13 cellular contexts compared by ENCODE assay signal in the genomic region with DNA sequence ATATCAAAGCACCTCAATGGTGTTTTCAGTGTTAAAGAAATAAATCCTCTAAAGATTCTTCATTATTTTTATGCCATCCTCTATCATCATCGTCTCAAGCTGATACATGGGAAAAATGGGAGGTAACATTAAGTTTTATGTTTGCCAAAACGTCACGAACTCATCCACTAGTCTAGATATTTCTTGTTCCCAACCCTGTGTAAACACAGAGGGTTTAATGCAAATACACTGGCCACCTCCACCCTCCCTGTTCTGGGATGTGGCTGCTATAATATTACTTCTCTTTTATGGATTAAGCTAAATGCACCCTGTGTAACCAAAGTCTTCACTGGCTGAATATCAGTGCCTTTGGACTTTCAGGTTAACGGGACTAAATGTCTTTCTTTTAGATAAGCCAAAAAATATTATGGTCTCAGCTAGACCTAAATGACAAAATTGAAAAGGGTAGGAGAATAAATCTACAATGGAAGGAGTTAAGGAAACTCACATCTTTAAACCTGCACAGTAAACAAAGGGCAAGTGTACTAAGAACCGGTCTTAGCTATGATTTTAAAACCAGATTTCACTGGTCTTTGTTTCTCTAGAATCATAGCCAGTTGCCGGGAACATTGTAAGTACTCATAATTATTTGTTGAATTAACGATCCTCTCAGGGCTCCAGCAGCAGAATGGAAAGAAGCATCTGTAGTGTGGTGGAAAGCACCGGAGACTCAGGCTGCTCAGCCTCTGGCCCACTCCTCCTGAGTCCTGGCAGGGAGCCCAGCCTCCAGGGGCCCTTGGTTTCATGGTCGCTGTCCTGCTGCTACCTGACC.
DNase-seq lines count a peak whose midpoint lies in the region; ATAC-seq and TF ChIP-seq lines count a peak whose summit lies in the region.
"Had no signal": no experiment of that assay in that cellular context is flagged by ENCODE, and none has a peak within 500 bp of the region (broad histone marks: within the 10 kb centered on the region; RNA-seq: fewer than 3 reads in every experiment).

No MANE protein-coding gene starts in this region.

- H3K4me1 ChIP-seq in sigmoid colon: peaks cover 0 to 31% (median 28%) of the 10 kb centered on the region in 4 donors

- ATAC-seq in esophagus mucosa (peak; percentile 48), GM21367 (IDR thresholded peaks at IDR 0.05; ENCODE audit: unreplicated experiment) (no peak), HG03196 (IDR thresholded peaks at IDR 0.05; ENCODE audit: unreplicated experiment) (no peak)

- CTCF ChIA-PET in HEK293T (lab: Yijun Ruan, JAX): interaction anchor here (0.6 to 1.2 kb wide), 3 partner anchors 41 to 230 kb away, joined by 5 to 8 read pairs (median 5); no protein-coding TSS in a partner anchor

- POLR2A ChIA-PET in HEK293T (lab: Yijun Ruan, JAX): no interaction called here

- no peaks in the 10 kb centered on the region for H3K36me3 ChIP-seq in sigmoid colon

- intact Hi-C loops in sigmoid colon (cut with DNase I): loop anchor here (10.0 kb wide), 1 partner anchor 877 kb away; no protein-coding TSS in a partner anchor

- TF ChIP-seq POLR2A in sigmoid colon (IDR thresholded peaks at IDR 0.05): no peak

- no peak for TF ChIP-seq EP300 in sigmoid colon (IDR thresholded peaks at IDR 0.05)

- no peak overlapping the region for H3K4me3 ChIP-seq in sigmoid colon
- H3K4me3 ChIP-seq: SK-N-MC had no signal

- peak overlapping the region; percentile 28 to 74 (median 64) for H3K27ac ChIP-seq in sigmoid colon
- H3K27ac ChIP-seq: SK-N-MC had no signal

- WGBS in sigmoid colon, 2 donors: 12 to 57% methylated on average over 9 of the region's 9 CpGs

- DNase-seq in NCI-H1092 treated with DMSO at 0.1 percent for 48 hours (lab: John Stamatoyannopoulos, UW) (peak; percentile 97), NCI-H526 (lab: John Stamatoyannopoulos, UW) (peak; percentile 90 to 91), sigmoid colon (no peak), HEK293T (ENCODE audit: extremely low spot score) (no peak), ecto neural progenitor cell (ENCODE audit: low spot score) (no peak)
- DNase-seq: activated CD4-positive, alpha-beta T cell treated with anti-CD3 and anti-CD28 coated beads, Interleukin-2, amount 50 U/mL, for 4 hours; activated naive CD8-positive, alpha-beta T cell treated with anti-CD3 and anti-CD28 coated beads for 36 hours; MM.1S; posterior cingulate gyrus had no signal

- H3K9me3 ChIP-seq in sigmoid colon: no peaks in the 10 kb centered on the region

- no peak for TF ChIP-seq CTCF in sigmoid colon (IDR thresholded peaks at IDR 0.05)

- no peaks in the 10 kb centered on the region for H3K27me3 ChIP-seq in sigmoid colon

TF ChIP-seq in HEK293T, 16 proteins besides CTCF, POLR2A, EP300 and RAD21:
- TF ChIP-seq, protein P1, sequence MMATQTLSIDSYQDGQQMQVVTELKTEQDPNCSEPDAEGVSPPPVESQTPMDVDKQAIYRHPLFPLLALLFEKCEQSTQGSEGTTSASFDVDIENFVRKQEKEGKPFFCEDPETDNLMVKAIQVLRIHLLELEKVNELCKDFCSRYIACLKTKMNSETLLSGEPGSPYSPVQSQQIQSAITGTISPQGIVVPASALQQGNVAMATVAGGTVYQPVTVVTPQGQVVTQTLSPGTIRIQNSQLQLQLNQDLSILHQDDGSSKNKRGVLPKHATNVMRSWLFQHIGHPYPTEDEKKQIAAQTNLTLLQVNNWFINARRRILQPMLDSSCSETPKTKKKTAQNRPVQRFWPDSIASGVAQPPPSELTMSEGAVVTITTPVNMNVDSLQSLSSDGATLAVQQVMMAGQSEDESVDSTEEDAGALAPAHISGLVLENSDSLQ (IDR thresholded peaks at IDR 0.05): no peak
- TF ChIP-seq FOXM1 (IDR thresholded peaks at IDR 0.05; ENCODE audit: borderline replicate concordance) (no peak), ELF4 (IDR thresholded peaks at IDR 0.05) (no peak), FOXA1 (IDR thresholded peaks at IDR 0.05) (no peak), SUZ12 (IDR thresholded peaks at IDR 0.05) (no peak), TARDBP (IDR thresholded peaks at IDR 0.05) (no peak), HDGF (IDR thresholded peaks at IDR 0.05; ENCODE audit: borderline replicate concordance) (no peak), FOXK2 (IDR thresholded peaks at IDR 0.05) (no peak), NFRKB (IDR thresholded peaks at IDR 0.05) (no peak), LEF1 (IDR thresholded peaks at IDR 0.05; ENCODE audit: borderline replicate concordance) (no peak), L3MBTL2 (conservative IDR thresholded peaks at IDR 0.05) (no peak), ZNF384 (IDR thresholded peaks at IDR 0.05) (no peak), CTBP1 (IDR thresholded peaks at IDR 0.05; ENCODE audit: borderline replicate concordance) (no peak), SP1 (IDR thresholded peaks at IDR 0.05) (no peak), BHLHE40 (IDR thresholded peaks at IDR 0.05; ENCODE audit: borderline replicate concordance) (no peak), ARNT (IDR thresholded peaks at IDR 0.05) (no peak)

Comparison
In these comparisons a context has a peak if more than half of its experiments do, and no peak if none do; other contexts are left out.
1. DNase-seq: peak in NCI-H1092 treated with DMSO at 0.1 percent for 48 hours (single experiment) and NCI-H526 (2 of 2); none in sigmoid colon (single experiment), HEK293T (single experiment) and ecto neural progenitor cell (single experiment).